ENCODE assay signal across 14 cellular contexts in genomic region chr15:24075420-24076089, GRCh38.
DNase-seq lines count a peak whose midpoint lies in the region; ATAC-seq and TF ChIP-seq lines count a peak whose summit lies in the region.
"Had no signal": no experiment of that assay in that cellular context is flagged by ENCODE, and none has a peak within 500 bp of the region (broad histone marks: within the 10 kb centered on the region; RNA-seq: fewer than 3 reads in every experiment).

No MANE protein-coding gene starts in this region.

- H3K9me3 ChIP-seq in RWPE2 (ENCODE audit: severe bottlenecking) (peaks cover 2% of the 10 kb centered on the region), transverse colon (peaks cover 0 to 3% of the 10 kb centered on the region in 2 donors), Karpas-422 (ENCODE audit: low read length) (peaks cover 33% of the 10 kb centered on the region)

- H3K4me3 ChIP-seq in RWPE2 (ENCODE audit: severe bottlenecking) (no peak overlapping the region), transverse colon (no peak overlapping the region), Karpas-422 (ENCODE audit: low read length) (no peak overlapping the region)
- H3K4me3 ChIP-seq: BLaER1, GM12878, GM23248 had no signal

- no peak for TF ChIP-seq EP300 in transverse colon (IDR thresholded peaks at IDR 0.05; ENCODE audit: low read depth)

- H3K27ac ChIP-seq in RWPE2 (ENCODE audit: poor library complexity, severe bottlenecking) (no peak overlapping the region), epithelial cell of prostate (no peak overlapping the region), transverse colon (peak overlapping the region in 1 of 4 donors; percentile 37), Karpas-422 (ENCODE audit: low read length) (no peak overlapping the region)
- H3K27ac ChIP-seq: BLaER1, GM23248 had no signal

- intact Hi-C loops in transverse colon (cut with DNase I; ENCODE audit: low total_unique reads): no loop called here

- no peaks in the 10 kb centered on the region for H3K36me3 ChIP-seq in RWPE2 (ENCODE audit: low read depth)
- no peaks in the 10 kb centered on the region for H3K36me3 ChIP-seq in transverse colon
- no peaks in the 10 kb centered on the region for H3K36me3 ChIP-seq in Karpas-422 (ENCODE audit: insufficient read depth, low read length)
- H3K36me3 ChIP-seq: BLaER1 had no signal

- in situ Hi-C loops in transverse colon (cut with MboI; ENCODE audit: low pct_ligation_motif_present in 1 of 4, low pct_unique_long_range_greater_than_20kb in 1 of 4, low sequenced_read_pairs in 3 of 4): no loop called here

- WGBS in transverse colon (ENCODE audit: low coverage in 1 of 2), 2 donors: 44 to 45% methylated on average over 2 of the region's 2 CpGs

- H3K79me2 ChIP-seq in Karpas-422 (ENCODE audit: low read length): no peaks in the 10 kb centered on the region

- H3K9ac ChIP-seq in Karpas-422 (ENCODE audit: low read length): no peak overlapping the region
- H3K9ac ChIP-seq: BLaER1, GM23248 had no signal

- TF ChIP-seq POLR2A in transverse colon (IDR thresholded peaks at IDR 0.05): no peak

- ATAC-seq in RWPE2 (ENCODE audit: low read depth) (peak; percentile 44; the same call in 1 of the 3 replicates), HG02938 (IDR thresholded peaks at IDR 0.05; ENCODE audit: unreplicated experiment) (no peak), HG03139 (IDR thresholded peaks at IDR 0.05; ENCODE audit: unreplicated experiment) (no peak)
- ATAC-seq: GM12878, HCT116 had no signal

- no peak overlapping the region for H2AFZ ChIP-seq in Karpas-422 (ENCODE audit: low read length)
- H2AFZ ChIP-seq: GM23248 had no signal

- H3K9me2 ChIP-seq in Karpas-422 (replicated peaks; ENCODE audit: insufficient read depth, low read length): no peaks in the 10 kb centered on the region

- DNase-seq in MV-4-11 (lab: John Stamatoyannopoulos, UW) (peak; percentile 34), RWPE2 (ENCODE audit: low spot score) (no peak), epithelial cell of prostate (ENCODE audit: low read depth, low spot score) (peak; percentile 31), transverse colon (peak; percentile 11), Karpas-422 (no peak)
- DNase-seq: 8988T; AML-193; CD8-positive, alpha-beta memory T cell; GM23248 had no signal

- no peaks in the 10 kb centered on the region for H3K4me1 ChIP-seq in RWPE2 (ENCODE audit: insufficient read depth, poor library complexity, severe bottlenecking)
- peaks cover 0 to 6% (median 2%) of the 10 kb centered on the region in 4 donors for H3K4me1 ChIP-seq in transverse colon
- H3K4me1 ChIP-seq in Karpas-422 (ENCODE audit: low read length): no peaks in the 10 kb centered on the region
- H3K4me1 ChIP-seq: BLaER1 had no signal

- TF ChIP-seq CTCF in RWPE2 (IDR thresholded peaks at IDR 0.05; ENCODE audit: poor library complexity, severe bottlenecking) (no peak), transverse colon (IDR thresholded peaks at IDR 0.05) (no peak)

- H4K20me1 ChIP-seq in Karpas-422 (ENCODE audit: insufficient read depth, low read depth, low read length): no peaks in the 10 kb centered on the region
- H4K20me1 ChIP-seq: BLaER1 had no signal

- no peak overlapping the region for H3K4me2 ChIP-seq in Karpas-422 (ENCODE audit: low read depth, low read length, poor library complexity, severe bottlenecking)
- H3K4me2 ChIP-seq: BLaER1 had no signal

- peaks cover 7% of the 10 kb centered on the region for H3K27me3 ChIP-seq in RWPE2 (ENCODE audit: insufficient read depth, poor library complexity, severe bottlenecking)
- no peaks in the 10 kb centered on the region for H3K27me3 ChIP-seq in transverse colon
- H3K27me3 ChIP-seq in Karpas-422 (ENCODE audit: low read length): no peaks in the 10 kb centered on the region
- H3K27me3 ChIP-seq: BLaER1 had no signal

Comparison
In these comparisons a context has a peak if more than half of its experiments do, and no peak if none do; other contexts are left out.
1. DNase-seq: peak in MV-4-11 (single experiment), epithelial cell of prostate (single experiment) and transverse colon (single experiment); none in RWPE2 (single experiment) and Karpas-422 (single experiment).